Comparison of ENCODE assay signal across 9 cellular contexts in genomic region chr7:39357648-39358047, GRCh38.
DNase-seq lines count a peak whose midpoint lies in the region; ATAC-seq and TF ChIP-seq lines count a peak whose summit lies in the region.
"Had no signal": no experiment of that assay in that cellular context is flagged by ENCODE, and none has a peak within 500 bp of the region (broad histone marks: within the 10 kb centered on the region; RNA-seq: fewer than 3 reads in every experiment).

No MANE protein-coding gene starts in this region.

- H3K36me3 Mint-ChIP-seq in activated naive CD8-positive, alpha-beta T cell treated with anti-CD3 and anti-CD28 coated beads, Interleukin-2, amount 50 U/mL, for 24 hours (ENCODE audit: low read depth), result no peaks in the 10 kb centered on the region

- no peaks in the 10 kb centered on the region for H3K36me3 ChIP-seq in RWPE2 (ENCODE audit: low read depth)

- no peak overlapping the region for H3K27ac ChIP-seq in C4-2B
- H3K27ac ChIP-seq in RWPE2 (ENCODE audit: poor library complexity, severe bottlenecking), result no peak overlapping the region

- TF ChIP-seq CTCF in C4-2B (conservative IDR thresholded peaks at IDR 0.05) (peak; percentile 67), GM12873 (IDR thresholded peaks at IDR 0.05; ENCODE audit: insufficient read depth, low read depth, low read length, missing control alignments) (peak; percentile 48), RWPE2 (IDR thresholded peaks at IDR 0.05; ENCODE audit: poor library complexity, severe bottlenecking) (peak; percentile 16)

- DNase-seq in RWPE2 (ENCODE audit: low spot score) (no peak), iPS-NIHi11 (ENCODE audit: low spot score) (peak; percentile 60), HuH-7 (ENCODE audit: low spot score) (no peak)
- DNase-seq in activated T-cell treated with anti-CD3 and anti-CD28 coated beads, Interleukin-2, amount 50 U/mL, for 1 hour, result no peak
- no peak for DNase-seq in activated naive CD8-positive, alpha-beta T cell treated with anti-CD3 and anti-CD28 coated beads, Interleukin-2, amount 50 U/mL, for 24 hours
- DNase-seq: cerebellar nuclear complex had no signal

- peaks cover 7% of the 10 kb centered on the region for H3K27me3 ChIP-seq in RWPE2 (ENCODE audit: insufficient read depth, poor library complexity, severe bottlenecking)

- peaks cover 4% of the 10 kb centered on the region for H3K4me1 Mint-ChIP-seq in activated naive CD8-positive, alpha-beta T cell treated with anti-CD3 and anti-CD28 coated beads, Interleukin-2, amount 50 U/mL, for 24 hours

- no peak overlapping the region for H3K27ac Mint-ChIP-seq in activated naive CD8-positive, alpha-beta T cell treated with anti-CD3 and anti-CD28 coated beads, Interleukin-2, amount 50 U/mL, for 24 hours

- H3K4me3 Mint-ChIP-seq in activated naive CD8-positive, alpha-beta T cell treated with anti-CD3 and anti-CD28 coated beads, Interleukin-2, amount 50 U/mL, for 24 hours, result no peak overlapping the region

- no peaks in the 10 kb centered on the region for H3K9me3 ChIP-seq in RWPE2 (ENCODE audit: severe bottlenecking)

- ATAC-seq in RWPE2 (ENCODE audit: low read depth), result no peak
- ATAC-seq in HG02759 (IDR thresholded peaks at IDR 0.05; ENCODE audit: unreplicated experiment), result no peak
- ATAC-seq in activated naive CD8-positive, alpha-beta T cell treated with anti-CD3 and anti-CD28 coated beads, Interleukin-2, amount 50 U/mL, for 24 hours, result no peak

- H3K27me3 Mint-ChIP-seq in activated naive CD8-positive, alpha-beta T cell treated with anti-CD3 and anti-CD28 coated beads, Interleukin-2, amount 50 U/mL, for 24 hours, result peaks cover 4% of the 10 kb centered on the region

- no peaks in the 10 kb centered on the region for H3K9me3 Mint-ChIP-seq in activated naive CD8-positive, alpha-beta T cell treated with anti-CD3 and anti-CD28 coated beads, Interleukin-2, amount 50 U/mL, for 24 hours

- H3K4me1 ChIP-seq in RWPE2 (ENCODE audit: insufficient read depth, poor library complexity, severe bottlenecking), result no peaks in the 10 kb centered on the region

- no peak overlapping the region for H3K4me3 ChIP-seq in RWPE2 (ENCODE audit: severe bottlenecking)

Comparison
In these comparisons a context has a peak if more than half of its experiments do, and no peak if none do; other contexts are left out.
1. CTCF ChIP-seq: peak in every context shown above with its lines; median percentile 67 in C4-2B; 48 in GM12873; 16 in RWPE2.